In genomic region chr1:150793231-150793630, GRCh38 we compare ENCODE assay signal across 18 cellular contexts.
"Had no signal": no experiment of that assay in that cellular context is flagged by ENCODE, and none has a peak within 500 bp of the region (broad histone marks: within the 10 kb centered on the region; RNA-seq: fewer than 3 reads in every experiment).

No MANE protein-coding gene starts in this region.

- H3K9me3 Mint-ChIP-seq: effector memory CD8-positive, alpha-beta T cell; naive B cell; nephron progenitor cell had no signal

- H3K27ac ChIP-seq: epithelial cell of prostate, esophagus muscularis mucosa, gastrocnemius medialis, sigmoid colon, tibial artery, vagina had no signal

- DNase-seq: effector memory CD8-positive, alpha-beta T cell; gastrocnemius medialis; heart right ventricle; hypothalamus; kidney glomerular epithelial cell; mesendoderm; naive B cell; nephron progenitor cell; posterior cingulate gyrus; sigmoid colon; stimulated activated CD4-positive, alpha-beta T cell treated with anti-CD3 and anti-CD28 coated beads, Interleukin-2, amount 100 ng/mL, for 48 hours; stimulated activated naive CD8-positive, alpha-beta T cell treated with anti-CD3 and anti-CD28 coated beads, Interleukin-15, Interleukin-2, amounts not matched to agents 100 U/mL and 50 U/mL, for 24 hours; tibial artery; upper lobe of left lung had no signal

- H3K27me3 Mint-ChIP-seq: effector memory CD8-positive, alpha-beta T cell; naive B cell had no signal

- H3K4me3 Mint-ChIP-seq: effector memory CD8-positive, alpha-beta T cell; naive B cell; nephron progenitor cell had no signal

- H3K27me3 ChIP-seq: esophagus muscularis mucosa, gastrocnemius medialis, heart right ventricle, sigmoid colon, tibial artery, upper lobe of left lung, vagina had no signal

- H3K4me1 ChIP-seq: esophagus muscularis mucosa, gastrocnemius medialis, sigmoid colon, tibial artery, vagina had no signal

- H3K27ac Mint-ChIP-seq: effector memory CD8-positive, alpha-beta T cell; nephron progenitor cell had no signal

- ATAC-seq: effector memory CD8-positive, alpha-beta T cell; gastrocnemius medialis; heart right ventricle; stimulated activated naive CD8-positive, alpha-beta T cell treated with anti-CD3 and anti-CD28 coated beads, Interleukin-15, Interleukin-2, amounts not matched to agents 100 U/mL and 50 U/mL, for 24 hours had no signal

- H3K4me3 ChIP-seq: esophagus muscularis mucosa, gastrocnemius medialis, heart right ventricle, sigmoid colon, skin epidermis, tibial artery, upper lobe of left lung, vagina had no signal

- H3K9me3 ChIP-seq: esophagus muscularis mucosa, gastrocnemius medialis, heart right ventricle, sigmoid colon, tibial artery, upper lobe of left lung, vagina had no signal
